ENCODE assay signal across 23 cellular contexts in genomic region chr7:27825890-27826289, GRCh38.
DNase-seq lines count a peak whose midpoint lies in the region; ATAC-seq and TF ChIP-seq lines count a peak whose summit lies in the region.
"Had no signal": no experiment of that assay in that cellular context is flagged by ENCODE, and none has a peak within 500 bp of the region (broad histone marks: within the 10 kb centered on the region; RNA-seq: fewer than 3 reads in every experiment).

No MANE protein-coding gene starts in this region.

- H3K9me3 Mint-ChIP-seq in WTC11: no peaks in the 10 kb centered on the region
- no peaks in the 10 kb centered on the region for H3K9me3 Mint-ChIP-seq in stimulated activated effector memory CD8-positive, alpha-beta T cell treated with anti-CD3 and anti-CD28 coated beads, Interleukin-12 subunit alpha, Interleukin-12 subunit beta, amount 100 ng/mL, for 72 hours
- H3K9me3 Mint-ChIP-seq: CD8-positive, alpha-beta memory T cell; HFFc6 had no signal

- no peaks in the 10 kb centered on the region for H3K27me3 ChIP-seq in right atrium auricular region
- H3K27me3 ChIP-seq in left ventricle myocardium inferior (ENCODE audit: low read depth): no peaks in the 10 kb centered on the region
- H3K27me3 ChIP-seq: BLaER1 treated with 17β-estradiol and CSF1 and Interleukin-3, amounts not matched to agents 10 nM and 100 nM had no signal

- H3K9me3 ChIP-seq in right atrium auricular region: no peaks in the 10 kb centered on the region
- no peaks in the 10 kb centered on the region for H3K9me3 ChIP-seq in left ventricle myocardium inferior (replicated peaks)
- H3K9me3 ChIP-seq in T-helper 17 cell (ENCODE audit: control insufficient read depth, low read length, poor library complexity, severe bottlenecking): no peaks in the 10 kb centered on the region
- H3K9me3 ChIP-seq: BLaER1 treated with 17β-estradiol and CSF1 and Interleukin-3, amounts not matched to agents 10 nM and 100 nM had no signal

- DNase-seq in Right ventricle myocardium superior (no peak), right atrium auricular region (ENCODE audit: low spot score) (no peak), WTC11 (ENCODE audit: low spot score) (no peak), left ventricle myocardium inferior (no peak), nucleus accumbens (lab: John Stamatoyannopoulos, UW) (no peak), T-helper 17 cell (no peak)
- DNase-seq in stimulated activated effector memory CD8-positive, alpha-beta T cell treated with anti-CD3 and anti-CD28 coated beads, Interleukin-12 subunit alpha, Interleukin-12 subunit beta, amount 100 ng/mL, for 72 hours (ENCODE audit: low spot score in 2 of 2): no peak
- DNase-seq: 8988T; CD8-positive, alpha-beta memory T cell; COR-L47; DMS 273 treated with DMSO at 0.1 percent for 48 hours; DMS53; DND-41; EL; GOT3; H7; HFFc6; IMR-90 had no signal

- ATAC-seq in Right ventricle myocardium superior (ENCODE audit: poor library complexity): peak; percentile 63
- no peak for ATAC-seq in WTC11
- no peak for ATAC-seq in stimulated activated effector memory CD8-positive, alpha-beta T cell treated with anti-CD3 and anti-CD28 coated beads, Interleukin-12 subunit alpha, Interleukin-12 subunit beta, amount 100 ng/mL, for 72 hours
- ATAC-seq in T-helper 17 cell: no peak
- no peak for ATAC-seq in GM19324 (IDR thresholded peaks at IDR 0.05; ENCODE audit: low FRiP score, unreplicated experiment)
- ATAC-seq: HCT116, K562 had no signal

- H3K4me1 ChIP-seq in right atrium auricular region: peaks cover 0 to 13% of the 10 kb centered on the region in 2 donors
- peaks cover 19% of the 10 kb centered on the region for H3K4me1 ChIP-seq in left ventricle myocardium inferior

- H3K4me3 Mint-ChIP-seq in WTC11: no peak overlapping the region
- no peak overlapping the region for H3K4me3 Mint-ChIP-seq in stimulated activated effector memory CD8-positive, alpha-beta T cell treated with anti-CD3 and anti-CD28 coated beads, Interleukin-12 subunit alpha, Interleukin-12 subunit beta, amount 100 ng/mL, for 72 hours
- H3K4me3 Mint-ChIP-seq in T-helper 17 cell: no peak overlapping the region
- H3K4me3 Mint-ChIP-seq: B cell; CD8-positive, alpha-beta memory T cell; HFFc6 had no signal

- CTCF ChIA-PET in WTC11 (lab: Charles Lee): interaction anchor here (0.6 kb wide), 1 partner anchor 12 kb away, joined by 3 read pairs; no protein-coding TSS in a partner anchor

- H3K4me1 Mint-ChIP-seq in WTC11: 0 out of 2 replicates have a peak, but pooled peaks cover 2% of the 10 kb centered on the region
- H3K4me1 Mint-ChIP-seq in stimulated activated effector memory CD8-positive, alpha-beta T cell treated with anti-CD3 and anti-CD28 coated beads, Interleukin-12 subunit alpha, Interleukin-12 subunit beta, amount 100 ng/mL, for 72 hours: no peaks in the 10 kb centered on the region
- peaks cover 3% of the 10 kb centered on the region for H3K4me1 Mint-ChIP-seq in T-helper 17 cell
- H3K4me1 Mint-ChIP-seq: B cell; CD8-positive, alpha-beta memory T cell had no signal

- H3K27ac Mint-ChIP-seq in WTC11 (0 out of 2 replicates have a peak overlapping the region, but pooled peaks have one; percentile 8), T-helper 17 cell (no peak overlapping the region)
- peak overlapping the region; percentile 48 for H3K27ac Mint-ChIP-seq in stimulated activated effector memory CD8-positive, alpha-beta T cell treated with anti-CD3 and anti-CD28 coated beads, Interleukin-12 subunit alpha, Interleukin-12 subunit beta, amount 100 ng/mL, for 72 hours
- H3K27ac Mint-ChIP-seq: B cell, HFFc6 had no signal

- intact Hi-C loops in Right ventricle myocardium superior (cut with DNase I): no loop called here
- intact Hi-C loops in left ventricle myocardium inferior (cut with micrococcal nuclease): no loop called here

- no peaks in the 10 kb centered on the region for H3K36me3 Mint-ChIP-seq in WTC11
- H3K36me3 Mint-ChIP-seq in stimulated activated effector memory CD8-positive, alpha-beta T cell treated with anti-CD3 and anti-CD28 coated beads, Interleukin-12 subunit alpha, Interleukin-12 subunit beta, amount 100 ng/mL, for 72 hours: peaks cover 81% of the 10 kb centered on the region
- H3K36me3 Mint-ChIP-seq in T-helper 17 cell (ENCODE audit: low read depth): no peaks in the 10 kb centered on the region

- POLR2A ChIA-PET in WTC11 (lab: Charles Lee): no interaction called here

- H3K27ac ChIP-seq in right atrium auricular region (peak overlapping the region in 1 of 2 donors; percentile 52), left ventricle myocardium inferior (replicated peaks) (peak overlapping the region; percentile 36)
- H3K27ac ChIP-seq: BLaER1 treated with 17β-estradiol and CSF1 and Interleukin-3, amounts not matched to agents 10 nM and 100 nM had no signal

- H3K27me3 Mint-ChIP-seq in WTC11 (ENCODE audit: low read depth) (no peaks in the 10 kb centered on the region), T-helper 17 cell (no peaks in the 10 kb centered on the region)
- H3K27me3 Mint-ChIP-seq: B cell; CD8-positive, alpha-beta memory T cell had no signal

- H3K36me3 ChIP-seq in right atrium auricular region (peaks cover 17% of the 10 kb centered on the region), left ventricle myocardium inferior (peaks cover 35% of the 10 kb centered on the region)

- TF ChIP-seq CTCF in right atrium auricular region (IDR thresholded peaks at IDR 0.05): no peak
- TF ChIP-seq CTCF in WTC11 (IDR thresholded peaks at IDR 0.05): no peak
- no peak for TF ChIP-seq CTCF in left ventricle myocardium inferior (IDR thresholded peaks at IDR 0.05; ENCODE audit: borderline replicate concordance)

- no peak overlapping the region for H3K4me3 ChIP-seq in right atrium auricular region
- no peak overlapping the region for H3K4me3 ChIP-seq in left ventricle myocardium inferior
- H3K4me3 ChIP-seq: BLaER1 treated with 17β-estradiol and CSF1 and Interleukin-3, amounts not matched to agents 10 nM and 100 nM; K562 had no signal

TF ChIP-seq in WTC11, 78 proteins besides CTCF, POLR2A, EP300 and RAD21:
- no peak for TF ChIP-seq TEAD1 (CRISPR knock-in tag; IDR thresholded peaks at IDR 0.05)
- no peak for TF ChIP-seq MXD4 (CRISPR knock-in tag; IDR thresholded peaks at IDR 0.05; ENCODE audit: borderline replicate concordance)
- no peak for TF ChIP-seq ETV6 (CRISPR knock-in tag; IDR thresholded peaks at IDR 0.05)
TF ChIP-seq in WTC11: peak in this region for 0.
